ENCODE assay signal across 14 cellular contexts in genomic region chr13:99507054-99507453, GRCh38. TPM values are rescaled to one million over a fixed set of nuclear protein-coding genes. Genes with fewer than 3 reads are reported as not detected.
DNase-seq lines count a peak whose midpoint lies in the region; ATAC-seq, FAIRE-seq and TF ChIP-seq lines count a peak whose summit lies in the region.
"Had no signal": no experiment of that assay in that cellular context is flagged by ENCODE, and none has a peak within 500 bp of the region (broad histone marks: within the 10 kb centered on the region; RNA-seq: fewer than 3 reads in every experiment).

No MANE protein-coding gene starts in this region.

- no peak overlapping the region for H2AFZ ChIP-seq in HepG2 (ENCODE audit: low read length)

- H3K36me3 ChIP-seq in HepG2 (replicated peaks in 1 of 2; ENCODE audit: control insufficient read depth in 1 of 2, insufficient read depth in 2 of 2, low read length in 2 of 2): peaks cover 6 to 21% of the 10 kb centered on the region in 2 experiments; a peak in 4 of 5 replicates
- H3K36me3 ChIP-seq: cardiac muscle cell had no signal

- no peak for TF ChIP-seq RAD21 in HepG2 (CRISPR knock-in tag; IDR thresholded peaks at IDR 0.05)

- H3K27me3 Mint-ChIP-seq in CD14-positive monocyte (ENCODE audit: low read depth in 3 of 3): no peaks in the 10 kb centered on the region
- H3K27me3 Mint-ChIP-seq: activated CD8-positive, alpha-beta T cell treated with anti-CD3 and anti-CD28 coated beads for 36 hours had no signal

- peaks cover 14% of the 10 kb centered on the region for H3K9me3 ChIP-seq in HepG2 (ENCODE audit: low read length)

- DNase-seq in CD14-positive monocyte (ENCODE audit: low spot score) (no peak), MV-4-11 (lab: John Stamatoyannopoulos, UW) (peak; percentile 76), HepG2 (ENCODE audit: low spot score) (no peak), middle frontal gyrus (ENCODE audit: extremely low spot score, low spot score) (no peak), activated gamma-delta T cell (lab: John Stamatoyannopoulos, UW) (no peak), NCI-H345 (lab: John Stamatoyannopoulos, UW) (no peak)
- DNase-seq: activated CD8-positive, alpha-beta T cell treated with anti-CD3 and anti-CD28 coated beads for 36 hours; NCI-H1694; Right ventricle myocardium superior; tibial artery had no signal

- no peak overlapping the region for H3K9ac ChIP-seq in HepG2 (ENCODE audit: insufficient read depth, low read depth, low read length)
- H3K9ac ChIP-seq: KMS-11 had no signal

- H3K36me3 Mint-ChIP-seq in CD14-positive monocyte: peaks cover 24% of the 10 kb centered on the region in 2 donors

- peaks cover 49% of the 10 kb centered on the region for H3K4me1 ChIP-seq in HepG2 (ENCODE audit: insufficient read depth, low read length)

- no peak overlapping the region for H3K4me3 ChIP-seq in HepG2 (replicated peaks in 1 of 3; ENCODE audit: insufficient read depth in 1 of 3, low read depth in 2 of 3, low read length in 3 of 3)
- H3K4me3 ChIP-seq: cardiac muscle cell, tibial artery had no signal

- TF ChIP-seq EP300 in HepG2 (IDR thresholded peaks at IDR 0.05; ENCODE audit: low read depth in 2 of 2, low read length in 2 of 2) (no peak), HepG2 (CRISPR knock-in tag; IDR thresholded peaks at IDR 0.05; ENCODE audit: borderline replicate concordance) (no peak)

- FAIRE-seq in HepG2 (lab: Jason Lieb, UNC): no peak

- H3K4me3 Mint-ChIP-seq in CD14-positive monocyte: peak overlapping the region in 1 of 2 donors; percentile 55

- no peak for TF ChIP-seq POLR2A in HepG2 (IDR thresholded peaks at IDR 0.05; ENCODE audit: insufficient read depth in 1 of 2, low read depth in 2 of 2, low read length in 2 of 2)

- ATAC-seq in GM21390 (IDR thresholded peaks at IDR 0.05; ENCODE audit: unreplicated experiment): peak; percentile 3
- no peak for ATAC-seq in HepG2
- no peak for ATAC-seq in GM21515 (IDR thresholded peaks at IDR 0.05; ENCODE audit: unreplicated experiment)
- ATAC-seq: activated CD8-positive, alpha-beta T cell treated with anti-CD3 and anti-CD28 coated beads for 36 hours had no signal

- TF ChIP-seq CTCF in CD14-positive monocyte (IDR thresholded peaks at IDR 0.05) (no peak), HepG2 (CRISPR knock-in tag; IDR thresholded peaks at IDR 0.05) (no peak)

- peaks cover 99% of the 10 kb centered on the region for H3K79me2 ChIP-seq in HepG2 (ENCODE audit: insufficient read depth, low read length)

- CTCF ChIA-PET in HepG2 (lab: Yijun Ruan, JAX; ENCODE audit: low intra/inter-chr PET ratio, low total read pairs): interaction anchor here (1.7 kb wide), 1 partner anchor 64 kb away, joined by 10 read pairs; no protein-coding TSS in a partner anchor

- intact Hi-C loops in CD14-positive monocyte (cut with micrococcal nuclease): loop anchor here in 1 of 2 donors (5.0 to 10.0 kb wide), 2 partner anchors 65 to 98 kb away; partner anchors contain the start of gene CLYBL
- intact Hi-C loops in HepG2 (cut with micrococcal nuclease; ENCODE audit: unreplicated experiment): no loop called here

- peak overlapping the region; percentile 84 to 90 (median 88) for H3K27ac Mint-ChIP-seq in CD14-positive monocyte

- in situ Hi-C loops in HepG2 (cut with HindIII; ENCODE audit: extremely low pct_ligation_motif_present, low pct_unique_long_range_greater_than_20kb): no loop called here

- POLR2A ChIA-PET in HepG2 (lab: Yijun Ruan, JAX): interaction anchor here (1.2 to 1.4 kb wide), 2 partner anchors 8 to 10 kb away, joined by 3 to 4 read pairs; no protein-coding TSS in a partner anchor

- H3K4me1 Mint-ChIP-seq in CD14-positive monocyte: peaks cover 77% of the 10 kb centered on the region

- no peaks in the 10 kb centered on the region; a peak in 1 of 5 replicates for H3K27me3 ChIP-seq in HepG2 (ENCODE audit: control insufficient read depth in 1 of 2, insufficient read depth in 2 of 2, low read length in 2 of 2)
- H3K27me3 ChIP-seq: cardiac muscle cell, tibial artery had no signal

- no peak overlapping the region for H3K27ac ChIP-seq in HepG2 (ENCODE audit: extremely low read length, insufficient read depth, low read length)
- H3K27ac ChIP-seq: cardiac muscle cell, KMS-11, tibial artery had no signal

- 0 out of 2 replicates have a peak overlapping the region, but pooled peaks have one; percentile 26 for H3K4me2 ChIP-seq in HepG2 (ENCODE audit: low read depth, low read length)
- H3K4me2 ChIP-seq: KMS-11 had no signal

- H3K9me3 Mint-ChIP-seq in CD14-positive monocyte: peaks cover 0 to 2% (median 0%) of the 10 kb centered on the region in 7 donors

- 90% methylated on average over 3 of the region's 3 CpGs for WGBS in HepG2 (ENCODE audit: low lambda C conversion rate)

- peaks cover 11% of the 10 kb centered on the region for H4K20me1 ChIP-seq in HepG2 (ENCODE audit: insufficient read depth, low read length)

- BruUV-seq in HepG2 (replicated peaks; lab: Mats Ljungman, UMichigan): no TSS peak

TF ChIP-seq in HepG2, 621 proteins besides CTCF, POLR2A, EP300 and RAD21 (continues in another document):
- TF ChIP-seq TCF7 (IDR thresholded peaks at IDR 0.05; ENCODE audit: low read depth): no peak
- no peak for TF ChIP-seq ZHX2 (IDR thresholded peaks at IDR 0.05; ENCODE audit: low read depth)
- TF ChIP-seq ZHX2 (CRISPR knock-in tag; IDR thresholded peaks at IDR 0.05; ENCODE audit: borderline replicate concordance): no peak
- TF ChIP-seq MAFG (CRISPR knock-in tag; IDR thresholded peaks at IDR 0.05): no peak

RNA-seq across cellular contexts. Expression of gene TM9SF2, which starts 5.8 kb away (rescaled TPM):
- polyA plus RNA-seq in CD14-positive monocyte (100 to 1,000 TPM; 218 to 255 TPM), HepG2 (2011; rRNA removed) (80.5 and 94.1 TPM in 2 replicates)
- 74.2 and 123 TPM in 2 replicates for total RNA-seq in HepG2 (2016; rRNA removed; fragmentation: Illumina TruSeq; extraction: Trizol)
- total RNA-seq in HepG2 (2016; cell fraction: cytosol; rRNA removed; fragmentation: Illumina TruSeq; extraction: Trizol; ENCODE audit: low read depth): 7.8 and 10.3 TPM in 2 replicates
- total RNA-seq in HepG2 (2016; cell fraction: insoluble cytoplasmic fraction; rRNA removed; fragmentation: Illumina TruSeq; extraction: Trizol): 66.7 and 127 TPM in 2 replicates
- 20.6 and 26.5 TPM in 2 replicates for total RNA-seq in HepG2 (2016; cell fraction: membrane; rRNA removed; fragmentation: Illumina TruSeq; extraction: Trizol)
- total RNA-seq in HepG2 (2016; cell fraction: nucleus; rRNA removed; fragmentation: Illumina TruSeq; extraction: Trizol): 119 and 147 TPM in 2 replicates
- 48.2 and 89.3 TPM in 2 replicates for polyA plus RNA-seq in HepG2 (2011; cell fraction: cytosol; rRNA removed)
- 21.5 and 29.4 TPM in 2 replicates for polyA plus RNA-seq in HepG2 (2011; cell fraction: nucleus; rRNA removed)
- polyA plus RNA-seq in HepG2 (2012): 98.2 and 106 TPM in 2 replicates
- polyA plus RNA-seq in HepG2 (2016; cell fraction: cytosol; fragmentation: Illumina TruSeq; extraction: Trizol; ENCODE audit: low read depth): 5.2 and 6.0 TPM in 2 replicates
- 56.6 and 59.1 TPM in 2 replicates for polyA plus RNA-seq in HepG2 (2016; cell fraction: insoluble cytoplasmic fraction; fragmentation: Illumina TruSeq; extraction: Trizol; ENCODE audit: low read depth)
- 12.1 and 14.1 TPM in 2 replicates for polyA plus RNA-seq in HepG2 (2016; cell fraction: membrane; fragmentation: Illumina TruSeq; extraction: Trizol; ENCODE audit: low read depth)
- 114 and 122 TPM in 2 replicates for polyA plus RNA-seq in HepG2 (2016; cell fraction: nucleus; fragmentation: Illumina TruSeq; extraction: Trizol; ENCODE audit: insufficient read depth, low read depth)
- polyA minus RNA-seq in HepG2 (2011; rRNA and poly(A)+ RNA removed; ENCODE audit: low replicate concordance): 60.8 and 81.5 TPM in 2 replicates
- 134 and 137 TPM in 2 replicates for polyA minus RNA-seq in HepG2 (2011; cell fraction: cytosol; rRNA and poly(A)+ RNA removed)
- 65.5 and 71.9 TPM in 2 replicates for polyA minus RNA-seq in HepG2 (2011; cell fraction: nucleus; rRNA and poly(A)+ RNA removed)
